9 cellular contexts compared by ENCODE assay signal in the genomic region with DNA sequence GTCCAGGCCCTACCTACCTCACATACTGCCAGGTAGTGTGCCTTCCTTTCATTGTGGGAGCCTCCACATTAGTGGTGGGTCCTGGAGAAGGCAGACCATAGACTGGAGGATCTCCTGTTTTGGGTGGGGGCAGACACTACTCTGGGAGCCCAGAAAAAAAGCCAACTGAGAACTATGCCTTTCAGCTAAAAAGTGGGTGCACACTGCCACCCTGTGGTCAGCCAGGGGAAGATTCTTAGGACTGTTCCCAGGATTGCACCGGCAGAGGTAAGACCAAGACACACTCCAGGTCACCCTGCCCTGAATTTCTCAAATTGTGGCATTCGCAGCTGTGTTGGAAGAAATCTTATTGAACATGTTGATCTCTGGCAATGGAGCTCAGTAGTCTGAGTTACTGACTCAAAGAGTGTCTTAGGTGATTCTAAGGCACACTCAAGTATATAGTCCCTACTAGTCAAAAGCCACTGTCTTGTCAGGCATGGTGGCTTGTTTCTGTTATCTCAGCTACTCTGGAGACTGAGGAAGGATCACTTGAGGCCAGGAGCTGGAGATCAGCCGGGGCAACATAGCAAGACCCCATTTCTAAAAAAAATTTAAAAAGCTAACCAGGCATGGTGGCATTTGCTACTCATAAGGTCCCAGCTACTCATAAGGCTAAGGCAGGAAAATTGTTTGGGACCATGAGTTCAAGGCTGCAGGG. TPM values are rescaled to one million over a fixed set of nuclear protein-coding genes. Genes with fewer than 3 reads are reported as not detected.
DNase-seq lines count a peak whose midpoint lies in the region; ATAC-seq, FAIRE-seq and TF ChIP-seq lines count a peak whose summit lies in the region.
"Had no signal": no experiment of that assay in that cellular context is flagged by ENCODE, and none has a peak within 500 bp of the region (broad histone marks: within the 10 kb centered on the region; RNA-seq: fewer than 3 reads in every experiment).

No MANE protein-coding gene starts in this region.

- peaks cover 7% of the 10 kb centered on the region for H3K27me3 ChIP-seq in adrenal gland

- peak; percentile 88 for TF ChIP-seq CTCF in A549 (IDR thresholded peaks at IDR 0.05)
- TF ChIP-seq CTCF in adrenal gland (IDR thresholded peaks at IDR 0.05), result peak; percentile 71 to 85 (median 79)

- TF ChIP-seq RAD21 in A549 (conservative IDR thresholded peaks at IDR 0.05 in 1 of 2, IDR thresholded peaks at IDR 0.05 in 1 of 2), result peak; percentile 73 to 75

- CTCF ChIA-PET in A549 (lab: Yijun Ruan, JAX), result interaction anchor here (0.5 to 22.6 kb wide), 34 partner anchors 10 to 489 kb away, joined by 3 to 429 read pairs (median 6); a partner anchor contains a TSS

- WGBS in A549 (ENCODE audit: missing lambda C conversion rate), result 3% methylated on average over 3 of the region's 3 CpGs
- 18 to 21% (median 19%) methylated on average over 3 of the region's 3 CpGs for WGBS in adrenal gland, 4 donors

- no peak for TF ChIP-seq EP300 in A549 (IDR thresholded peaks at IDR 0.05)

- FAIRE-seq in A549 (lab: Jason Lieb, UNC), result no peak
- FAIRE-seq in GM12892 (lab: Jason Lieb, UNC), result peak; percentile 96

- no peaks in the 10 kb centered on the region for H3K9me3 ChIP-seq in A549
- no peaks in the 10 kb centered on the region for H3K9me3 ChIP-seq in adrenal gland (replicated peaks in 1 of 3)

- H3K27ac ChIP-seq in A549 (no peak overlapping the region), adrenal gland (no peak overlapping the region)

- POLR2A ChIA-PET in A549 (lab: Yijun Ruan, JAX), result interaction anchor here (1.0 to 1.3 kb wide), 3 partner anchors 14 to 22 kb away, joined by 3 to 12 read pairs (median 4); a partner anchor contains a TSS

- ATAC-seq in A549 (peak; percentile 38 to 64; a peak in 5 of 6 replicates), left ventricle myocardium superior (peak; percentile 13), sciatic nerve (peak; percentile 48), GM21528 (IDR thresholded peaks at IDR 0.05; ENCODE audit: low FRiP score, unreplicated experiment) (no peak)

- H3K4me3 ChIP-seq in A549 (no peak overlapping the region), adrenal gland (no peak overlapping the region)

- H3K4me2 ChIP-seq in A549, result no peak overlapping the region

- intact Hi-C loops in adrenal gland (cut with DNase I) (no loop called here), left ventricle myocardium superior (cut with micrococcal nuclease) (no loop called here), sciatic nerve (cut with DNase I) (no loop called here)

- H3K36me3 ChIP-seq in adrenal gland (replicated peaks in 1 of 2), result peaks cover 0 to 6% of the 10 kb centered on the region in 2 donors

- H3K4me1 ChIP-seq in A549, result peaks cover 32% of the 10 kb centered on the region; the same call in 2 of the 3 replicates
- H3K4me1 ChIP-seq in adrenal gland (replicated peaks in 1 of 2), result peaks cover 20 to 30% of the 10 kb centered on the region in 2 donors

- DNase-seq in A549 (ENCODE audit: low read depth in 1 of 2, low spot score in 1 of 2), result peak; percentile 69 to 85
- peak; percentile 68 for DNase-seq in GM12892 (ENCODE audit: insufficient read length)
- DNase-seq in MV-4-11 (lab: John Stamatoyannopoulos, UW), result peak; percentile 67
- DNase-seq in T follicular helper cell (ENCODE audit: low read depth), result peak; percentile 64
- DNase-seq in adrenal gland, result peak; percentile 61 to 83 (median 70)
- DNase-seq in left ventricle myocardium superior, result peak; percentile 67
- DNase-seq in sciatic nerve (ENCODE audit: low spot score), result peak; percentile 80

- TF ChIP-seq POLR2A in A549 (IDR thresholded peaks at IDR 0.05; ENCODE audit: low read length) (no peak), GM12892 (IDR thresholded peaks at IDR 0.05; ENCODE audit: low read depth, low read length) (no peak), adrenal gland (IDR thresholded peaks at IDR 0.05) (no peak)

TF ChIP-seq in A549, 52 proteins besides CTCF, POLR2A, EP300 and RAD21:
- TF ChIP-seq SMC3 (IDR thresholded peaks at IDR 0.05) (peak; percentile 45; the same call in 1 of the 3 replicates), BHLHE40 (IDR thresholded peaks at IDR 0.05; ENCODE audit: low read depth, low read length) (no peak)

RNA-seq across cellular contexts. Expression of a gene that starts 3.6 kb away (rescaled TPM):
- polyA plus RNA-seq in A549 (2011; rRNA removed) (64.6 and 95.4 TPM in 2 replicates), A549 (2017; fragmentation: RNase III; extraction: RNeasy Plus Mini Kit Qiagen cat#74134 plus additional on column Dnase treatment) (141 to 150 TPM (median 147 TPM) in 3 replicates), adrenal gland (10 to 100 TPM; 34.6 to 96.3 (median 65.9) TPM)
- 151 and 198 TPM in 2 replicates for polyA plus RNA-seq in A549 (2012; cell fraction: cytosol; rRNA removed)
- 81.6 and 107 TPM in 2 replicates for polyA plus RNA-seq in A549 (2012; cell fraction: nucleus; rRNA removed)
- 51.5 and 62.9 TPM in 2 replicates for polyA minus RNA-seq in A549 (2011; rRNA and poly(A)+ RNA removed)
- polyA plus RNA-seq in GM12892 (2012; ENCODE audit: missing spikeins), result 28.8 TPM
- total RNA-seq in adrenal gland (100 to 1,000 TPM in 4 of 8 donors, 10 to 100 TPM in 4; 64.6 to 158 (median 99.9) TPM), left ventricle myocardium superior (23.1 TPM), sciatic nerve (43.6 TPM)

RNA-seq across cellular contexts. Expression of a gene that starts 5.1 kb away (rescaled TPM):
- 0.12 TPM in 1 of 2 replicates, not detected in the other for polyA plus RNA-seq in A549 (2011; rRNA removed)
- polyA plus RNA-seq in A549 (2012; cell fraction: cytosol; rRNA removed), result 0.04 and 0.10 TPM in 2 replicates
- polyA plus RNA-seq in A549 (2012; cell fraction: nucleus; rRNA removed), result 0.09 and 0.14 TPM in 2 replicates
- 0.08 to 0.10 TPM (median 0.09 TPM) in 3 replicates for polyA plus RNA-seq in A549 (2017; fragmentation: RNase III; extraction: RNeasy Plus Mini Kit Qiagen cat#74134 plus additional on column Dnase treatment)
- not detected in 2 replicates for polyA minus RNA-seq in A549 (2011; rRNA and poly(A)+ RNA removed)
- not detected for polyA plus RNA-seq in GM12892 (2012; ENCODE audit: missing spikeins)
- not detected for total RNA-seq in adrenal gland
- not detected for polyA plus RNA-seq in adrenal gland
- not detected for total RNA-seq in left ventricle myocardium superior
- 1.2 TPM for total RNA-seq in sciatic nerve
- total RNA-seq: skeletal muscle tissue had no signal

RNA-seq across cellular contexts. Expression of a gene that starts 12.5 kb away (rescaled TPM):
- polyA plus RNA-seq in A549 (2011; rRNA removed) (19.0 and 24.4 TPM in 2 replicates), A549 (2017; fragmentation: RNase III; extraction: RNeasy Plus Mini Kit Qiagen cat#74134 plus additional on column Dnase treatment) (24.7 to 31.9 TPM (median 28.4 TPM) in 3 replicates), adrenal gland (100 to 1,000 TPM in 2 of 3 donors, 10 to 100 TPM in 1; 37.5 to 147 (median 110) TPM)
- 26.1 and 28.5 TPM in 2 replicates for polyA plus RNA-seq in A549 (2012; cell fraction: cytosol; rRNA removed)
- polyA plus RNA-seq in A549 (2012; cell fraction: nucleus; rRNA removed), result 121 and 128 TPM in 2 replicates
- 23.5 and 24.0 TPM in 2 replicates for polyA minus RNA-seq in A549 (2011; rRNA and poly(A)+ RNA removed)
- 22.8 TPM for polyA plus RNA-seq in GM12892 (2012; ENCODE audit: missing spikeins)
- total RNA-seq in adrenal gland (100 to 1,000 TPM in 1 of 8 donors, 10 to 100 TPM in 7; 48.6 to 101 (median 80.5) TPM), left ventricle myocardium superior (61.2 TPM), sciatic nerve (48.9 TPM)

RNA-seq across cellular contexts. Expression of a gene that starts 13.7 kb away (rescaled TPM):
- polyA plus RNA-seq in A549 (2011; rRNA removed), result 64.8 and 74.3 TPM in 2 replicates
- 156 and 165 TPM in 2 replicates for polyA plus RNA-seq in A549 (2012; cell fraction: cytosol; rRNA removed)
- polyA plus RNA-seq in A549 (2012; cell fraction: nucleus; rRNA removed), result 97.1 and 103 TPM in 2 replicates
- 92.9 to 97.4 TPM (median 96.3 TPM) in 3 replicates for polyA plus RNA-seq in A549 (2017; fragmentation: RNase III; extraction: RNeasy Plus Mini Kit Qiagen cat#74134 plus additional on column Dnase treatment)
- polyA minus RNA-seq in A549 (2011; rRNA and poly(A)+ RNA removed), result 50.5 and 54.1 TPM in 2 replicates
- 92.0 TPM for polyA plus RNA-seq in GM12892 (2012; ENCODE audit: missing spikeins)
- total RNA-seq in adrenal gland, result 100 to 1,000 TPM in 5 of 8 donors, 10 to 100 TPM in 3; 46.6 to 163 (median 108) TPM
- polyA plus RNA-seq in adrenal gland, result 10 to 100 TPM; 51.3 to 95.8 (median 74.0) TPM
- 139 TPM for total RNA-seq in left ventricle myocardium superior
- total RNA-seq in sciatic nerve, result 67.6 TPM

RNA-seq across cellular contexts. Expression of a gene that starts 18.0 kb away (rescaled TPM):
- polyA plus RNA-seq in A549 (2011; rRNA removed) (5.6 and 8.1 TPM in 2 replicates), A549 (2017; fragmentation: RNase III; extraction: RNeasy Plus Mini Kit Qiagen cat#74134 plus additional on column Dnase treatment) (5.1 to 7.8 TPM (median 6.8 TPM) in 3 replicates), adrenal gland (10 to 100 TPM in 2 of 3 donors, 1 to 10 TPM in 1; 5.2 to 27.9 (median 26.2) TPM)
- polyA plus RNA-seq in A549 (2012; cell fraction: cytosol; rRNA removed), result 5.7 and 6.8 TPM in 2 replicates
- polyA plus RNA-seq in A549 (2012; cell fraction: nucleus; rRNA removed), result 54.1 and 57.5 TPM in 2 replicates
- polyA minus RNA-seq in A549 (2011; rRNA and poly(A)+ RNA removed), result 9.2 and 11.0 TPM in 2 replicates
- 11.6 TPM for polyA plus RNA-seq in GM12892 (2012; ENCODE audit: missing spikeins)
- total RNA-seq in adrenal gland (10 to 100 TPM in 4 of 8 donors, 1 to 10 TPM in 4; 8.0 to 20.1 (median 12.0) TPM), left ventricle myocardium superior (51.7 TPM), sciatic nerve (31.3 TPM)
